ENCODE assay signal across 15 cellular contexts in the genomic region with DNA sequence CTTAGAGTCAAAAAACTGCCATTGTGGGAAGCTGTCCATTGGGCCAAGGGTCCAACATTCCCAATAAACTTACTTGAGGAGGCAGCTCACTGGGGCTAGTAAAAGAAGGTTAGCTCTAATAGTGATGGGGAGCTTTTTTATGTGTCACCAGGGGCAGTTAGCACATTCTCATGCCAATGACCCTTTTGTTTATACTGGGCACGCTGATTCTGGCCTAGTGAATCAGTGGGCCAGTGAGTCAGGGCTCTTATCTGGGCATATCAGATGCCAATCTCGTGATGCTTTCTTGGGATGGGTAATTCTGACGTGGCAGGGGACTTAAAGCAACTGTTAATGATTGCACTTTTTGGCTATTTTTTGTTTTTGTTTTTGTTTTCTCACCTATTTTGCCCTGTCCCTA.
DNase-seq lines count a peak whose midpoint lies in the region; ATAC-seq, FAIRE-seq and TF ChIP-seq lines count a peak whose summit lies in the region.
"Had no signal": no experiment of that assay in that cellular context is flagged by ENCODE, and none has a peak within 500 bp of the region (broad histone marks: within the 10 kb centered on the region; RNA-seq: fewer than 3 reads in every experiment).

No MANE protein-coding gene starts in this region.

- no peak for TF ChIP-seq POLR2A in erythroblast (IDR thresholded peaks at IDR 0.05; ENCODE audit: low read length)

- no peak for FAIRE-seq in HTR-8/SVneo (lab: Jason Lieb, UNC)
- FAIRE-seq: islet of Langerhans had no signal

- no peak for ATAC-seq in GM19035 (IDR thresholded peaks at IDR 0.05; ENCODE audit: unreplicated experiment)

- DNase-seq in AG08395 (ENCODE audit: low spot score) = peak; percentile 59
- peak; percentile 11 for DNase-seq in HTR-8/SVneo (ENCODE audit: insufficient read length, low spot score)
- DNase-seq in amniotic stem cell (lab: John Stamatoyannopoulos, UW) = peak; percentile 49
- peak; percentile 41 for DNase-seq in kidney glomerular epithelial cell (lab: John Stamatoyannopoulos, UW)
- no peak for DNase-seq in erythroblast (lab: John Stamatoyannopoulos, UW)
- DNase-seq in NCI-H1930 (lab: John Stamatoyannopoulos, UW) = no peak
- DNase-seq in stimulated activated CD4-positive, alpha-beta T cell treated with anti-CD3 and anti-CD28 coated beads, Interleukin-4, amount 100 ng/mL, for 24 hours = no peak
- DNase-seq: activated CD4-positive, alpha-beta T cell treated with anti-CD3 and anti-CD28 coated beads, Interleukin-2, amount 50 U/mL, for 1 hour; esophagus squamous epithelium; NCI-H1105; NCI-H69; stimulated activated CD8-positive, alpha-beta memory T cell treated with anti-CD3 and anti-CD28 coated beads, Interleukin-4, amount 100 ng/mL, for 48 hours; T-helper 1 cell had no signal

Comparison
In these comparisons a context has a peak if more than half of its experiments do, and no peak if none do; other contexts are left out.
1. DNase-seq: peak in AG08395 (single experiment), HTR-8/SVneo (single experiment), amniotic stem cell (single experiment) and kidney glomerular epithelial cell (single experiment); none in erythroblast (0 of 2), NCI-H1930 (0 of 2) and stimulated activated CD4-positive, alpha-beta T cell treated with anti-CD3 and anti-CD28 coated beads, Interleukin-4, amount 100 ng/mL, for 24 hours (single experiment).